ENCODE assay signal across 11 cellular contexts in genomic region chr9:82255533-82255932, GRCh38.
DNase-seq lines count a peak whose midpoint lies in the region; TF ChIP-seq lines count a peak whose summit lies in the region.
"Had no signal": no experiment of that assay in that cellular context is flagged by ENCODE, and none has a peak within 500 bp of the region (broad histone marks: within the 10 kb centered on the region; RNA-seq: fewer than 3 reads in every experiment).

No MANE protein-coding gene starts in this region.

- TF ChIP-seq CTCF in GM20000 (IDR thresholded peaks at IDR 0.05; ENCODE audit: extremely low read depth, missing control alignments) = no peak
- no peak for TF ChIP-seq CTCF in osteocyte (IDR thresholded peaks at IDR 0.05)

- no peaks in the 10 kb centered on the region for H3K27me3 Mint-ChIP-seq in osteocyte (ENCODE audit: unreplicated experiment)
- H3K27me3 Mint-ChIP-seq: CD4-positive, CD25-positive, alpha-beta regulatory T cell had no signal

- no peak overlapping the region for H3K4me3 Mint-ChIP-seq in osteocyte (ENCODE audit: unreplicated experiment)
- H3K4me3 Mint-ChIP-seq: CD4-positive, CD25-positive, alpha-beta regulatory T cell had no signal

- DNase-seq in NCI-H2227 (lab: John Stamatoyannopoulos, UW; ENCODE audit: unreplicated experiment) (peak; percentile 6), NCI-H2227 treated with DMSO at 0.1 percent for 48 hours (lab: John Stamatoyannopoulos, UW) (no peak), NCI-H146 treated with DMSO at 0.1 percent for 48 hours (lab: John Stamatoyannopoulos, UW; ENCODE audit: unreplicated experiment) (peak; percentile 6), left kidney (ENCODE audit: low read depth, low spot score) (peak; percentile 15), GM20000 (ENCODE audit: low spot score) (no peak), osteocyte (ENCODE audit: extremely low spot score, unreplicated experiment) (no peak), anterior cingulate cortex (lab: John Stamatoyannopoulos, UW) (no peak)
- DNase-seq: Calu3; CD4-positive, CD25-positive, alpha-beta regulatory T cell; DMS79; H7 had no signal

- H3K9me3 Mint-ChIP-seq in osteocyte (ENCODE audit: unreplicated experiment) = no peaks in the 10 kb centered on the region

- H3K27ac Mint-ChIP-seq in osteocyte (ENCODE audit: unreplicated experiment) = no peak overlapping the region
- H3K27ac Mint-ChIP-seq: CD4-positive, CD25-positive, alpha-beta regulatory T cell had no signal

- peaks cover 4% of the 10 kb centered on the region for H3K4me1 Mint-ChIP-seq in osteocyte (ENCODE audit: unreplicated experiment)
- H3K4me1 Mint-ChIP-seq: CD4-positive, CD25-positive, alpha-beta regulatory T cell had no signal

- no peaks in the 10 kb centered on the region for H3K36me3 Mint-ChIP-seq in osteocyte (ENCODE audit: unreplicated experiment)
- H3K36me3 Mint-ChIP-seq: CD4-positive, CD25-positive, alpha-beta regulatory T cell had no signal

Comparison
In these comparisons a context has a peak if more than half of its experiments do, and no peak if none do; other contexts are left out.
1. DNase-seq: peak in NCI-H2227 (single experiment), NCI-H146 treated with DMSO at 0.1 percent for 48 hours (single experiment) and left kidney (single experiment); none in NCI-H2227 treated with DMSO at 0.1 percent for 48 hours (single experiment), GM20000 (single experiment), osteocyte (single experiment) and anterior cingulate cortex (0 of 58).